17 cellular contexts compared by ENCODE assay signal in the genomic region with DNA sequence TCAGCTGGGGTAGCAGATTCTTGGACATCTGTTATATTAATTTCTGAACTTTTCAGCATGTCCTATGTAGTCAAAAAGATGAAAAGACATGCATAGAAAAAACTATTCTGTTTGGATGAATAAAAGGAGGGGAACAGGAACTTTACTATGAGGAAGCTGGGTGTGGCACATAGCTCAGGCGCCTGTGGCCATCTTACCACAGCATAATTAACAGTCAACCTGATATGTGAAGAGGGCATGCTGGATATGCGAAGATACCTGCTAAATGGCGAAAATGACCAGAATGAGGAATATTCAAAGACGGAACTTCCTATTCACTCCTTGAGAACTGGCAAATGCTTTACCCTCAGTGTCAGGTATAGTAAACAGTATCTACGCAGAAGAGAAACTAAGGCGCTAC.
"Had no signal": no experiment of that assay in that cellular context is flagged by ENCODE, and none has a peak within 500 bp of the region (broad histone marks: within the 10 kb centered on the region; RNA-seq: fewer than 3 reads in every experiment).

No MANE protein-coding gene starts in this region.

- DNase-seq: activated CD4-positive, alpha-beta T cell treated with anti-CD3 and anti-CD28 coated beads for 4 hours; activated CD8-positive, alpha-beta T cell treated with anti-CD3 and anti-CD28 coated beads, Interleukin-2, amount 10 ng/mL, durations not matched to agents 7 days and 5 days; activated naive CD4-positive, alpha-beta T cell treated with Interleukin-2 at 50 U/mL for 16 hours; activated naive CD8-positive, alpha-beta T cell treated with anti-CD3 and anti-CD28 coated beads, Interleukin-2, amount 50 U/mL, for 24 hours; esophagus squamous epithelium; foreskin fibroblast; heart right ventricle; kidney glomerular epithelial cell; naive B cell; posterior cingulate gyrus; stimulated activated naive CD4-positive, alpha-beta T cell treated with Interleukin-2 at 50 U/mL for 16 hours; T-helper 9 cell; upper lobe of left lung had no signal

- H3K9me3 Mint-ChIP-seq: activated naive CD8-positive, alpha-beta T cell treated with anti-CD3 and anti-CD28 coated beads, Interleukin-2, amount 50 U/mL, for 24 hours; naive B cell had no signal

- H3K27me3 Mint-ChIP-seq: activated naive CD8-positive, alpha-beta T cell treated with anti-CD3 and anti-CD28 coated beads, Interleukin-2, amount 50 U/mL, for 24 hours; naive B cell had no signal

- H3K27ac Mint-ChIP-seq: activated CD8-positive, alpha-beta T cell treated with anti-CD3 and anti-CD28 coated beads, Interleukin-2, amount 10 ng/mL, durations not matched to agents 7 days and 5 days; activated naive CD8-positive, alpha-beta T cell treated with anti-CD3 and anti-CD28 coated beads, Interleukin-2, amount 50 U/mL, for 24 hours had no signal

- H3K4me3 ChIP-seq: ascending aorta, cardiac muscle cell, esophagus squamous epithelium, heart right ventricle, right atrium auricular region, upper lobe of left lung had no signal

- H3K4me3 Mint-ChIP-seq: activated CD8-positive, alpha-beta T cell treated with anti-CD3 and anti-CD28 coated beads, Interleukin-2, amount 10 ng/mL, durations not matched to agents 7 days and 5 days; activated naive CD8-positive, alpha-beta T cell treated with anti-CD3 and anti-CD28 coated beads, Interleukin-2, amount 50 U/mL, for 24 hours had no signal

- H3K9me3 ChIP-seq: ascending aorta, esophagus squamous epithelium, heart right ventricle, neutrophil, right atrium auricular region, upper lobe of left lung had no signal

- H3K27ac ChIP-seq: ascending aorta, cardiac muscle cell, esophagus squamous epithelium, heart right ventricle, neutrophil, right atrium auricular region, upper lobe of left lung had no signal

- H3K4me1 ChIP-seq: ascending aorta had no signal

- H3K27me3 ChIP-seq: ascending aorta, cardiac muscle cell, esophagus squamous epithelium, heart right ventricle, neutrophil, right atrium auricular region, upper lobe of left lung had no signal

- H3K4me1 Mint-ChIP-seq: activated naive CD8-positive, alpha-beta T cell treated with anti-CD3 and anti-CD28 coated beads, Interleukin-2, amount 50 U/mL, for 24 hours had no signal
